ENCODE assay signal across 1 cellular context in genomic region chr4:88673886-88674285, GRCh38.
TF ChIP-seq lines count a peak whose summit lies in the region.

No MANE protein-coding gene starts in this region.

TF ChIP-seq in WTC11, 78 proteins besides CTCF, POLR2A, EP300 and RAD21 (continued from another document):
- TF ChIP-seq E2F4 (CRISPR knock-in tag; IDR thresholded peaks at IDR 0.05; ENCODE audit: borderline replicate concordance, low read depth) (no peak), RELA (CRISPR knock-in tag; IDR thresholded peaks at IDR 0.05; ENCODE audit: borderline replicate concordance) (no peak), SP1 (CRISPR knock-in tag; conservative IDR thresholded peaks at IDR 0.05) (no peak), ATF6 (CRISPR knock-in tag; IDR thresholded peaks at IDR 0.05) (no peak), NFE2L1 (CRISPR knock-in tag; IDR thresholded peaks at IDR 0.05) (no peak)
